Comparison of ENCODE assay signal across 22 cellular contexts in the genomic region with DNA sequence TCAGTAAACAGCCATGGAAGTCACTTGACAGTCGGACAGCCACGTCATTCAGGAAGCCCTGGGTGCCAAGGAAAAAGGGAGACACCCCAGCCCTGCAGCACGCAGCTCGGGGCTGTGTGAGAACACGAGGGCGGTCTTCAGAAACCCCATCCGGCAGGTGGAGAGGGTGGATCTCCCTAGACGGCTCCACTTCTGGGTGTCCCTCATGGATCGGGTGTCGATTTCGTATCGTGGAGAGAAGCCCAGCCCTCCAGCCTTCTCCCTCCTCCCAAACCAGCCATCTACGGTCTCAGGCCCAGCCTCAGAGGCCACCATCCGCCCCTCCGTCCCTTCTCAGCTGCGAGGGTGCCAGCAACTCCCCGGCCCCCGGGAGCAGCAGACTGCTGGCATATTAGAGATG.
"Had no signal": no experiment of that assay in that cellular context is flagged by ENCODE, and none has a peak within 500 bp of the region (broad histone marks: within the 10 kb centered on the region; RNA-seq: fewer than 3 reads in every experiment).

No MANE protein-coding gene starts in this region.

- H3K27me3 ChIP-seq: brain microvascular endothelial cell, colonic mucosa had no signal

- H3K4me1 ChIP-seq: colonic mucosa, psoas muscle had no signal

- H3K4me2 ChIP-seq: hepatocyte had no signal

- H3K36me3 ChIP-seq: brain microvascular endothelial cell, colonic mucosa, thoracic aorta, WERI-Rb-1 had no signal

- H3K9me3 ChIP-seq: colonic mucosa, mucosa of descending colon, psoas muscle, thoracic aorta had no signal

- H2AFZ ChIP-seq: hepatocyte had no signal

- H3K27ac ChIP-seq: brain microvascular endothelial cell, colonic mucosa, epithelial cell of prostate, hepatocyte, psoas muscle, thoracic aorta, WERI-Rb-1 had no signal

- ATAC-seq: left cardiac atrium; mucosa of descending colon; psoas muscle; right cardiac atrium; stimulated activated effector memory CD8-positive, alpha-beta T cell treated with anti-CD3 and anti-CD28 coated beads, Interleukin-12 subunit alpha, Interleukin-12 subunit beta, amount 100 ng/mL, for 72 hours had no signal

- DNase-seq: activated CD4-positive, alpha-beta T cell treated with anti-CD3 and anti-CD28 coated beads for 1 hour; activated CD8-positive, alpha-beta memory T cell treated with anti-CD3 and anti-CD28 coated beads for 24 hours; activated CD8-positive, alpha-beta memory T cell treated with anti-CD3 and anti-CD28 coated beads, Interleukin-2, amount 50 U/mL, for 48 hours; activated effector memory CD4-positive, alpha-beta T cell treated with Interleukin-2 at 50 U/mL for 16 hours; activated naive CD4-positive, alpha-beta T cell treated with anti-CD3 and anti-CD28 coated beads, Interleukin-2, amount 50 U/mL, for 16 hours; activated T-cell treated with anti-CD3 and anti-CD28 coated beads, Interleukin-2, amount 50 U/mL, for 48 hours; brain microvascular endothelial cell; colonic mucosa; endodermal cell; foreskin fibroblast; left cardiac atrium; mesenchymal stem cell; mucosa of descending colon; naive B cell; psoas muscle; right cardiac atrium; stimulated activated CD4-positive, alpha-beta T cell treated with anti-CD3 and anti-CD28 coated beads, Interleukin-4, amount 100 ng/mL, for 24 hours; WERI-Rb-1 had no signal

- H3K4me3 ChIP-seq: colonic mucosa, hepatocyte, mucosa of descending colon, psoas muscle, thoracic aorta had no signal
